1 cellular context compared by ENCODE assay signal in the genomic region with DNA sequence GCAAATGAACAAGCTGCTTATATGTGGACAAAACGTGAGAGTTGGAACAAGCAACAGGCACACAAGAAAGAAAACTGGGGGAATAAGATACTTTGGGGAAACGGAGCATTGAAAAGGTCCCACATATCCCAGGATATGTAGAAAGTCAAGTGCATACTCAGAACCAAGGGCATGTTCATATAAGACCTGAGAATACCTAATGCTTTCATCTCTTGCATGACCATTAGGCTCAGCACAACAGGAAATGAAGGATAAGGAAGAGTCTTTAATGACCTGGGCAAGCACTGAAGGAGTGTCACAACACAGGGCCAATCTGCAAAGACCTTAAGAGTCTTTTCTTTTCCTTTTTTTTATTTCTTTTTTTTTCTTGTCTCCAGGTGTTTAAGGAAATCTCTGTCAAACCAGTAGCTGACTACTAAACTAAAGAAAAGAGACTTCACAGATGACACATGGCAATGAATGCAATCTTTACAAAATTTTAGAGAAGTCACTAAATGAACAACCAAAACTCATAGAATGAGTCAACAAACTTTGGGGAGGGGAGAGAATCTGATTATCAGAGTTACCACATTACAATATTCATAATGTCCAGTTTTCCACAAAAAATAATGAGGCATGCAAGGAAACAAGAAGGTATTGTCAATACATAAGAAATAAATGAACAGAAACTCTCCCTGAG.
TF ChIP-seq lines count a peak whose summit lies in the region.

No MANE protein-coding gene starts in this region.

TF ChIP-seq in GM23338, 12 proteins besides CTCF, POLR2A, EP300 and RAD21 (continued from another document):
- TF ChIP-seq, protein P1, sequence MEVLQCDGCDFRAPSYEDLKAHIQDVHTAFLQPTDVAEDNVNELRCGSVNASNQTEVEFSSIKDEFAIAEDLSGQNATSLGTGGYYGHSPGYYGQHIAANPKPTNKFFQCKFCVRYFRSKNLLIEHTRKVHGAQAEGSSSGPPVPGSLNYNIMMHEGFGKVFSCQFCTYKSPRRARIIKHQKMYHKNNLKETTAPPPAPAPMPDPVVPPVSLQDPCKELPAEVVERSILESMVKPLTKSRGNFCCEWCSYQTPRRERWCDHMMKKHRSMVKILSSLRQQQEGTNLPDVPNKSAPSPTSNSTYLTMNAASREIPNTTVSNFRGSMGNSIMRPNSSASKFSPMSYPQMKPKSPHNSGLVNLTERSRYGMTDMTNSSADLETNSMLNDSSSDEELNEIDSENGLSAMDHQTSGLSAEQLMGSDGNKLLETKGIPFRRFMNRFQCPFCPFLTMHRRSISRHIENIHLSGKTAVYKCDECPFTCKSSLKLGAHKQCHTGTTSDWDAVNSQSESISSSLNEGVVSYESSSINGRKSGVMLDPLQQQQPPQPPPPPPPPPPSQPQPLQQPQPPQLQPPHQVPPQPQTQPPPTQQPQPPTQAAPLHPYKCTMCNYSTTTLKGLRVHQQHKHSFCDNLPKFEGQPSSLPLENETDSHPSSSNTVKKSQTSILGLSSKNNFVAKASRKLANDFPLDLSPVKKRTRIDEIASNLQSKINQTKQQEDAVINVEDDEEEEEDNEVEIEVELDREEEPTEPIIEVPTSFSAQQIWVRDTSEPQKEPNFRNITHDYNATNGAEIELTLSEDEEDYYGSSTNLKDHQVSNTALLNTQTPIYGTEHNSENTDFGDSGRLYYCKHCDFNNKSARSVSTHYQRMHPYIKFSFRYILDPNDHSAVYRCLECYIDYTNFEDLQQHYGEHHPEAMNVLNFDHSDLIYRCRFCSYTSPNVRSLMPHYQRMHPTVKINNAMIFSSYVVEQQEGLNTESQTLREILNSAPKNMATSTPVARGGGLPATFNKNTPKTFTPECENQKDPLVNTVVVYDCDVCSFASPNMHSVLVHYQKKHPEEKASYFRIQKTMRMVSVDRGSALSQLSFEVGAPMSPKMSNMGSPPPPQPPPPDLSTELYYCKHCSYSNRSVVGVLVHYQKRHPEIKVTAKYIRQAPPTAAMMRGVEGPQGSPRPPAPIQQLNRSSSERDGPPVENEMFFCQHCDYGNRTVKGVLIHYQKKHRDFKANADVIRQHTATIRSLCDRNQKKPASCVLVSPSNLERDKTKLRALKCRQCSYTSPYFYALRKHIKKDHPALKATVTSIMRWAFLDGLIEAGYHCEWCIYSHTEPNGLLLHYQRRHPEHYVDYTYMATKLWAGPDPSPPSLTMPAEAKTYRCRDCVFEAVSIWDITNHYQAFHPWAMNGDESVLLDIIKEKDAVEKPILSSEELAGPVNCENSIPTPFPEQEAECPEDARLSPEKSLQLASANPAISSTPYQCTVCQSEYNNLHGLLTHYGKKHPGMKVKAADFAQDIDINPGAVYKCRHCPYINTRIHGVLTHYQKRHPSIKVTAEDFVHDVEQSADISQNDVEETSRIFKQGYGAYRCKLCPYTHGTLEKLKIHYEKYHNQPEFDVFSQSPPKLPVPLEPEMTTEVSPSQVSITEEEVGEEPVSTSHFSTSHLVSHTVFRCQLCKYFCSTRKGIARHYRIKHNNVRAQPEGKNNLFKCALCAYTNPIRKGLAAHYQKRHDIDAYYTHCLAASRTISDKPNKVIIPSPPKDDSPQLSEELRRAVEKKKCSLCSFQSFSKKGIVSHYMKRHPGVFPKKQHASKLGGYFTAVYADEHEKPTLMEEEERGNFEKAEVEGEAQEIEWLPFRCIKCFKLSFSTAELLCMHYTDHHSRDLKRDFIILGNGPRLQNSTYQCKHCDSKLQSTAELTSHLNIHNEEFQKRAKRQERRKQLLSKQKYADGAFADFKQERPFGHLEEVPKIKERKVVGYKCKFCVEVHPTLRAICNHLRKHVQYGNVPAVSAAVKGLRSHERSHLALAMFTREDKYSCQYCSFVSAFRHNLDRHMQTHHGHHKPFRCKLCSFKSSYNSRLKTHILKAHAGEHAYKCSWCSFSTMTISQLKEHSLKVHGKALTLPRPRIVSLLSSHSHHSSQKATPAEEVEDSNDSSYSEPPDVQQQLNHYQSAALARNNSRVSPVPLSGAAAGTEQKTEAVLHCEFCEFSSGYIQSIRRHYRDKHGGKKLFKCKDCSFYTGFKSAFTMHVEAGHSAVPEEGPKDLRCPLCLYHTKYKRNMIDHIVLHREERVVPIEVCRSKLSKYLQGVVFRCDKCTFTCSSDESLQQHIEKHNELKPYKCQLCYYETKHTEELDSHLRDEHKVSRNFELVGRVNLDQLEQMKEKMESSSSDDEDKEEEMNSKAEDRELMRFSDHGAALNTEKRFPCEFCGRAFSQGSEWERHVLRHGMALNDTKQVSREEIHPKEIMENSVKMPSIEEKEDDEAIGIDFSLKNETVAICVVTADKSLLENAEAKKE (CRISPR knock-in tag; IDR thresholded peaks at IDR 0.05): no peak
- TF ChIP-seq EZH2 (IDR thresholded peaks at IDR 0.05; ENCODE audit: low read depth, unreplicated experiment) (no peak), EZH2phosphoT487 (IDR thresholded peaks at IDR 0.05; ENCODE audit: unreplicated experiment) (no peak), CREB1 (CRISPR knock-in tag; IDR thresholded peaks at IDR 0.05; ENCODE audit: low read depth) (no peak), ZNF114 (CRISPR knock-in tag; IDR thresholded peaks at IDR 0.05) (no peak), POLR2AphosphoS5 (IDR thresholded peaks at IDR 0.05; ENCODE audit: low read depth) (no peak)
- TF ChIP-seq, protein P2, sequence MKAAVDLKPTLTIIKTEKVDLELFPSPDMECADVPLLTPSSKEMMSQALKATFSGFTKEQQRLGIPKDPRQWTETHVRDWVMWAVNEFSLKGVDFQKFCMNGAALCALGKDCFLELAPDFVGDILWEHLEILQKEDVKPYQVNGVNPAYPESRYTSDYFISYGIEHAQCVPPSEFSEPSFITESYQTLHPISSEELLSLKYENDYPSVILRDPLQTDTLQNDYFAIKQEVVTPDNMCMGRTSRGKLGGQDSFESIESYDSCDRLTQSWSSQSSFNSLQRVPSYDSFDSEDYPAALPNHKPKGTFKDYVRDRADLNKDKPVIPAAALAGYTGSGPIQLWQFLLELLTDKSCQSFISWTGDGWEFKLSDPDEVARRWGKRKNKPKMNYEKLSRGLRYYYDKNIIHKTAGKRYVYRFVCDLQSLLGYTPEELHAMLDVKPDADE (IDR thresholded peaks at IDR 0.05): no peak
